In genomic region chr12:1634590-1635191, GRCh38 we compare ENCODE assay signal across 8 cellular contexts. TPM values are rescaled to one million over a fixed set of nuclear protein-coding genes. Genes with fewer than 3 reads are reported as not detected.
DNase-seq lines count a peak whose midpoint lies in the region; ATAC-seq and TF ChIP-seq lines count a peak whose summit lies in the region.

No MANE protein-coding gene starts in this region.

- H3K27me3 ChIP-seq in foreskin keratinocyte (peaks cover 19% of the 10 kb centered on the region), upper lobe of left lung (peaks cover 0 to 8% (median 0%) of the 10 kb centered on the region in 4 donors)

- no peak for TF ChIP-seq POLR2A in upper lobe of left lung (IDR thresholded peaks at IDR 0.05)

- no peak overlapping the region for H3K4me3 ChIP-seq in upper lobe of left lung

- no peaks in the 10 kb centered on the region for H3K4me1 ChIP-seq in foreskin keratinocyte
- H3K4me1 ChIP-seq in upper lobe of left lung = peaks cover 16 to 31% (median 25%) of the 10 kb centered on the region in 4 donors

- peaks cover 0 to 2% (median 0%) of the 10 kb centered on the region in 4 donors for H3K36me3 ChIP-seq in upper lobe of left lung

- peak; percentile 58 for DNase-seq in Caki2 (ENCODE audit: low read depth)
- peak; percentile 89 for DNase-seq in HuH-7 (ENCODE audit: low spot score)
- peak; percentile 78 for DNase-seq in RKO (ENCODE audit: low spot score)
- peak; percentile 36 for DNase-seq in activated T-helper 9 cell treated with anti-CD3 and anti-CD28 coated beads, Interleukin-2, amount 50 U/mL, for 16 hours (ENCODE audit: low read depth)
- DNase-seq in foreskin keratinocyte = peak in 1 of 2 donors; percentile 41
- peak; percentile 63 for DNase-seq in omental fat pad (ENCODE audit: low spot score)
- DNase-seq in upper lobe of left lung = peak; percentile 77 to 78

- WGBS in upper lobe of left lung, 2 donors = 36 to 40% methylated on average over 16 of the region's 16 CpGs

- no peak for TF ChIP-seq EP300 in upper lobe of left lung (IDR thresholded peaks at IDR 0.05)

- in situ Hi-C loops in Caki2 (cut with HindIII; ENCODE audit: low pct_unique_long_range_greater_than_20kb, low sequenced_read_pairs) = no loop called here

- H3K27ac ChIP-seq in foreskin keratinocyte (no peak overlapping the region), upper lobe of left lung (no peak overlapping the region)

- H3K9me3 ChIP-seq in upper lobe of left lung = no peaks in the 10 kb centered on the region

- peak; percentile 87 for TF ChIP-seq CTCF in foreskin keratinocyte (conservative IDR thresholded peaks at IDR 0.05)
- peak in 1 of 3 donors; percentile 30 for TF ChIP-seq CTCF in omental fat pad (IDR thresholded peaks at IDR 0.05)
- TF ChIP-seq CTCF in upper lobe of left lung (IDR thresholded peaks at IDR 0.05) = peak; percentile 65 to 79 (median 76)

- ATAC-seq in foreskin keratinocyte (peak; percentile 76), omental fat pad (ENCODE audit: low FRiP score) (peak; percentile 43), upper lobe of left lung (ENCODE audit: low FRiP score in 2 of 2) (peak; percentile 79 to 85), GM21526 (IDR thresholded peaks at IDR 0.05; ENCODE audit: low FRiP score, unreplicated experiment) (no peak)

RNA-seq across cellular contexts. Expression of gene WNT5B, which starts 5.7 kb away (rescaled TPM):
- total RNA-seq in Caki2 (2014; rRNA removed; shearing (Covaris generic); ENCODE audit: low replicate concordance) = 4.9 and 9.2 TPM in 2 replicates
- 19.9 and 23.8 TPM in 2 replicates for total RNA-seq in foreskin keratinocyte
- 19.2 and 23.6 TPM in 2 replicates for polyA plus RNA-seq in foreskin keratinocyte
- 1 to 10 TPM; 3.6 to 9.0 (median 4.0) TPM for total RNA-seq in omental fat pad
- total RNA-seq in upper lobe of left lung = 1 to 10 TPM in 5 of 6 donors, not detected in 1; 5.8 to 9.7 (median 7.0) TPM

RNA-seq across cellular contexts. Expression of gene FBXL14, which starts 40.3 kb away (rescaled TPM):
- total RNA-seq in Caki2 (2014; rRNA removed; shearing (Covaris generic); ENCODE audit: low replicate concordance) = 11.9 and 16.2 TPM in 2 replicates
- total RNA-seq in foreskin keratinocyte (5.3 and 5.9 TPM in 2 replicates), omental fat pad (10 to 100 TPM in 2 of 4 donors, 1 to 10 TPM in 2; 7.3 to 15.6 (median 10.1) TPM), upper lobe of left lung (10 to 100 TPM in 4 of 6 donors, 1 to 10 TPM in 2; 8.5 to 22.0 (median 14.4) TPM)
- 1.5 and 2.0 TPM in 2 replicates for polyA plus RNA-seq in foreskin keratinocyte

RNA-seq across cellular contexts. Expression of gene ADIPOR2, which starts 56.2 kb away (rescaled TPM):
- 33.9 and 35.6 TPM in 2 replicates for total RNA-seq in Caki2 (2014; rRNA removed; shearing (Covaris generic); ENCODE audit: low replicate concordance)
- 59.1 and 61.6 TPM in 2 replicates for total RNA-seq in foreskin keratinocyte
- polyA plus RNA-seq in foreskin keratinocyte = 29.7 and 33.9 TPM in 2 replicates
- total RNA-seq in omental fat pad = 100 to 1,000 TPM in 1 of 4 donors, 10 to 100 TPM in 3; 75.1 to 119 (median 93.4) TPM
- total RNA-seq in upper lobe of left lung = 10 to 100 TPM; 45.1 to 82.3 (median 68.6) TPM
